8 cellular contexts compared by ENCODE assay signal in the genomic region with DNA sequence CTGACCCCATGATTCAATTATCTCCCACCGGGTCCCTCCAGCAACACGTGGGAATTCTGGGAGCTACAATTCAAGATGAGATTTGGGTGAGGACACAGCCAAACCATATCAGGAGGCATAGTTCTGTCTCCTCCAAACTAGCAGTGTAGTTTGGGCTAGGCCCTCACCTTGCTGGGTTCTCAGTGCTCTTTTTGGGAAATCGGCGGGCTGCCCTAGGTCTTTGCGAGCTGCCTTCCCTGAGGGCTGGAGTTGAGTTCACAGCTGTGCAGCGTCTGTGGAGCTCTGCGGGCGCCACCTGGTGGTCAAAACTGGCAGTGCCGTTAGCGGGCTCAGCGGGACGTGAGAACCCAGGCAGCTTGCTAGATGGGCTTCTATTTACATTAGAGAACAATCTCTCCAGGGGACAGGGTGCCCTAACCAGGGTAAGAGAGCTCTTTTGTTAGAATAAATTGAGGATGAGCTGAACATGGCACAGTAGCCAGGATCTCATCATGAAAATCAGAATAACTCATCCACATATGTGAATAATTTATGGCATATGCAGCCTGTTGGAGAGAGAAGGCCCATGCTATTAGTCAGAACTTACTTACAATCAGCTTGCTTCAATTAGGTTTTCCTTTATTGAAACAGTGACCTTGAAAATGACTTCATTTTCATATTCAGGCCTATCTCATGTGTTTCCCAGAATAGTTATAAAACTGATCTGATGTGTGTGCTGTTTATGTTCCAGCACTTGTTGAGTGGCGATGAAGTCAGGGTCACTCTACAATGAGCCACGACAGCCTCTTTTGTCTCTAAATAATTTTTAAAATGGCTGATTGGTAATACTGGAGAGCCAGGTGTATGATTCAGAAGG. TPM values are rescaled to one million over a fixed set of nuclear protein-coding genes. Genes with fewer than 3 reads are reported as not detected.
A peak's percentile ranks its signal among the peaks of the same experiment; 100 is the strongest.
DNase-seq lines count a peak whose midpoint lies in the region; ATAC-seq, FAIRE-seq and TF ChIP-seq lines count a peak whose summit lies in the region.

No MANE protein-coding gene starts in this region.

- no peaks in the 10 kb centered on the region for H3K36me3 ChIP-seq in heart left ventricle

- no peaks in the 10 kb centered on the region for H3K36me3 Mint-ChIP-seq in activated naive CD4-positive, alpha-beta T cell treated with anti-CD3 and anti-CD28 coated beads, Interleukin-2, amount 50 U/mL, for 72 hours

- no peak for TF ChIP-seq POLR2A in GM12892 (IDR thresholded peaks at IDR 0.05; ENCODE audit: low read depth, low read length)
- no peak for TF ChIP-seq POLR2A in heart left ventricle (IDR thresholded peaks at IDR 0.05)

- intact Hi-C loops in heart left ventricle (cut with DNase I), result loop anchor here in 7 of 10 donors (2.0 to 10.0 kb wide), 5 partner anchors 215 to 555 kb away; no protein-coding TSS in a partner anchor

- H3K9me3 ChIP-seq in heart left ventricle, result no peaks in the 10 kb centered on the region

- no peak overlapping the region for H3K27ac ChIP-seq in heart left ventricle

- peak; percentile 99 for ATAC-seq in HG02642 (IDR thresholded peaks at IDR 0.05; ENCODE audit: poor library complexity, unreplicated experiment)
- ATAC-seq in activated naive CD4-positive, alpha-beta T cell treated with anti-CD3 and anti-CD28 coated beads, Interleukin-2, amount 50 U/mL, for 72 hours, result peak; percentile 94 to 100
- ATAC-seq in heart left ventricle, result peak; percentile 77 to 97 (median 94)

- H3K27ac Mint-ChIP-seq in activated naive CD4-positive, alpha-beta T cell treated with anti-CD3 and anti-CD28 coated beads, Interleukin-2, amount 50 U/mL, for 72 hours, result no peak overlapping the region

- DNase-seq in GM12892 (ENCODE audit: insufficient read length) (peak; percentile 69), NCI-H1048 (lab: John Stamatoyannopoulos, UW) (peak; percentile 41), SKM-1 treated with dmso at 0.1 percent for 144 hours (lab: John Stamatoyannopoulos, UW; ENCODE audit: unreplicated experiment) (peak; percentile 67), heart left ventricle (peak; percentile 79 to 91 (median 84)), renal cortical epithelial cell (ENCODE audit: low read depth) (peak; percentile 59), cortex of kidney (lab: John Stamatoyannopoulos, UW) (no peak)
- peak; percentile 80 to 98 for DNase-seq in activated naive CD4-positive, alpha-beta T cell treated with anti-CD3 and anti-CD28 coated beads, Interleukin-2, amount 50 U/mL, for 72 hours (ENCODE audit: low spot score in 2 of 2)

- peak; percentile 93 to 99 (median 97) for TF ChIP-seq CTCF in heart left ventricle (IDR thresholded peaks at IDR 0.05)

- H3K9me3 Mint-ChIP-seq in activated naive CD4-positive, alpha-beta T cell treated with anti-CD3 and anti-CD28 coated beads, Interleukin-2, amount 50 U/mL, for 72 hours, result no peaks in the 10 kb centered on the region

- 13 to 16% (median 14%) methylated on average over 13 to 14 of the region's 14 CpGs for WGBS in heart left ventricle, 4 donors

- peaks cover 0 to 10% (median 0%) of the 10 kb centered on the region in 12 donors for H3K4me1 ChIP-seq in heart left ventricle

- H3K27me3 ChIP-seq in heart left ventricle, result no peaks in the 10 kb centered on the region

- no peak overlapping the region for H3K4me3 ChIP-seq in heart left ventricle

- FAIRE-seq in GM12892 (lab: Jason Lieb, UNC), result peak; percentile 62

RNA-seq across cellular contexts. Expression of a gene that starts 27.4 kb away (rescaled TPM):
- polyA plus RNA-seq in GM12892 (2012; ENCODE audit: missing spikeins), result 2.4 TPM
- total RNA-seq in activated naive CD4-positive, alpha-beta T cell treated with anti-CD3 and anti-CD28 coated beads, Interleukin-2, amount 50 U/mL, for 72 hours, result 10 to 100 TPM in 1 of 2 donors, 1 to 10 TPM in 1; 8.8 to 13.9 TPM
- total RNA-seq in heart left ventricle (10 to 100 TPM; 18.1 to 50.2 (median 23.5) TPM), renal cortical epithelial cell (173 and 253 TPM in 2 replicates)
- 10 to 100 TPM in 1 of 2 donors, 1 to 10 TPM in 1; 7.1 to 25.1 TPM for polyA plus RNA-seq in heart left ventricle
